Comparison of ENCODE assay signal across 23 cellular contexts in the genomic region with DNA sequence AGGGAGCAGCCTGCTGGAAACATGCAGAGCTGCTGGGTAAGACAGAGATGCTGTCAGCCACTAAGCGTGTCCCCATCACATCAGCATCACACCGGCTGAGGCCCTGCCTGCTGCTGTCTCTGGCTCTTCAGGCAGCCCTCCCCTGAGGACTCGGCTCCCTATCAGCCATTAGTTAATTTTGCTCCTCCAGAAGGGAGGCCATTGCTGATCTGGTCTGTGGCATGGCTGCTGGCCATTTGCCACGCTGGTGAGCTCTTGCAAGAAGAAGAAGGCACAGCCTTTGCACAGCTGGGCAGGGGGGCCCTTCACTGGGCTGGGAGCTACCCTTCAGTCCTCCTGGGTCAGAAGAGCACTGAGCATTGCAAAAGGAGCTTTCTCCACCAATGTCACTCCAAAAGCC.
DNase-seq lines count a peak whose midpoint lies in the region; ATAC-seq and TF ChIP-seq lines count a peak whose summit lies in the region.
"Had no signal": no experiment of that assay in that cellular context is flagged by ENCODE, and none has a peak within 500 bp of the region (broad histone marks: within the 10 kb centered on the region; RNA-seq: fewer than 3 reads in every experiment).

No MANE protein-coding gene starts in this region.

- no peaks in the 10 kb centered on the region for H3K9me2 ChIP-seq in MM.1S (replicated peaks; ENCODE audit: insufficient read depth, low read length)

- intact Hi-C loops in body of pancreas (cut with DNase I), result no loop called here
- intact Hi-C loops in sigmoid colon (cut with DNase I), result no loop called here

- no peaks in the 10 kb centered on the region for H3K9me3 Mint-ChIP-seq in nephron progenitor cell
- H3K9me3 Mint-ChIP-seq: activated B cell treated with CpG ODN at 0.5 μM for 24 hours; activated CD4-positive, alpha-beta memory T cell treated with anti-CD3 and anti-CD28 coated beads, Interleukin-2, amount 10 ng/mL, durations not matched to agents 7 days and 5 days; activated naive CD4-positive, alpha-beta T cell treated with anti-CD3 and anti-CD28 coated beads, Interleukin-2, amount 10 ng/mL, durations not matched to agents 7 days and 5 days; endodermal cell; IgD-negative memory B cell; immature natural killer cell; stimulated activated memory B cell treated with anti-CD40 and anti-IgM and Interleukin-4, amounts not matched to agents 10 μg/mL and 1 μg/mL and 100 μg/mL, for 72 hours had no signal

- H3K36me3 ChIP-seq in MM.1S (replicated peaks; ENCODE audit: insufficient read depth, low read length), result no peaks in the 10 kb centered on the region
- no peaks in the 10 kb centered on the region for H3K36me3 ChIP-seq in body of pancreas (replicated peaks in 1 of 2; ENCODE audit: insufficient read depth in 1 of 2, low read depth in 2 of 2)
- H3K36me3 ChIP-seq in sigmoid colon, result peaks cover 0 to 17% (median 7%) of the 10 kb centered on the region in 4 donors
- peaks cover 0 to 68% (median 0%) of the 10 kb centered on the region in 3 donors for H3K36me3 ChIP-seq in Peyer's patch

- peak; percentile 44 for DNase-seq in DMS53 (lab: John Stamatoyannopoulos, UW)
- no peak for DNase-seq in DMS53 treated with DMSO at 0.1 percent for 48 hours (lab: John Stamatoyannopoulos, UW; ENCODE audit: unreplicated experiment)
- DNase-seq in MM.1S, result no peak
- DNase-seq in body of pancreas, result peak in 1 of 4 donors; percentile 56
- no peak for DNase-seq in sigmoid colon
- no peak for DNase-seq in nephron progenitor cell
- no peak for DNase-seq in Peyer's patch
- DNase-seq: activated B cell treated with CpG ODN at 0.5 μM for 24 hours; activated CD4-positive, alpha-beta memory T cell treated with anti-CD3 and anti-CD28 coated beads, Interleukin-2, amount 10 ng/mL, durations not matched to agents 7 days and 5 days; activated naive CD4-positive, alpha-beta T cell treated with anti-CD3 and anti-CD28 coated beads, Interleukin-2, amount 10 ng/mL, durations not matched to agents 7 days and 5 days; C1 segment of cervical spinal cord; endodermal cell; HCEC 1CT; immature natural killer cell; NCI-H510A treated with DMSO at 0.1 percent for 48 hours; occipital lobe; T-helper 2 cell had no signal

- H3K27me3 ChIP-seq in MM.1S (replicated peaks; ENCODE audit: insufficient read depth, low read length) (no peaks in the 10 kb centered on the region), body of pancreas (no peaks in the 10 kb centered on the region), sigmoid colon (no peaks in the 10 kb centered on the region), Peyer's patch (no peaks in the 10 kb centered on the region)
- H3K27me3 ChIP-seq: heart left ventricle, tibial nerve had no signal

- peaks cover 48% of the 10 kb centered on the region for H3K4me1 ChIP-seq in MM.1S (ENCODE audit: low read length)
- peaks cover 100% of the 10 kb centered on the region for H3K4me1 ChIP-seq in body of pancreas
- H3K4me1 ChIP-seq in sigmoid colon, result peaks cover 0 to 90% (median 77%) of the 10 kb centered on the region in 4 donors
- H3K4me1 ChIP-seq in Peyer's patch, result peaks cover 0 to 31% (median 0%) of the 10 kb centered on the region in 4 donors

- no peaks in the 10 kb centered on the region for H4K20me1 ChIP-seq in MM.1S (ENCODE audit: insufficient read depth, low read length)

- no peak for TF ChIP-seq CTCF in MM.1S (IDR thresholded peaks at IDR 0.05; ENCODE audit: low read length)
- no peak for TF ChIP-seq CTCF in body of pancreas (IDR thresholded peaks at IDR 0.05)
- no peak for TF ChIP-seq CTCF in sigmoid colon (IDR thresholded peaks at IDR 0.05)
- no peak for TF ChIP-seq CTCF in nephron progenitor cell (IDR thresholded peaks at IDR 0.05)
- TF ChIP-seq CTCF in Peyer's patch (IDR thresholded peaks at IDR 0.05), result no peak

- no peaks in the 10 kb centered on the region for H3K36me3 Mint-ChIP-seq in nephron progenitor cell (ENCODE audit: low read depth)
- H3K36me3 Mint-ChIP-seq: IgD-negative memory B cell; stimulated activated memory B cell treated with anti-CD40 and anti-IgM and Interleukin-4, amounts not matched to agents 10 μg/mL and 1 μg/mL and 100 μg/mL, for 72 hours had no signal

- H3K9me3 ChIP-seq in MM.1S (replicated peaks; ENCODE audit: insufficient read depth, low read length), result no peaks in the 10 kb centered on the region
- H3K9me3 ChIP-seq in body of pancreas, result no peaks in the 10 kb centered on the region
- H3K9me3 ChIP-seq in sigmoid colon, result no peaks in the 10 kb centered on the region
- H3K9me3 ChIP-seq in Peyer's patch, result no peaks in the 10 kb centered on the region
- H3K9me3 ChIP-seq: heart left ventricle, tibial nerve had no signal

- no peak for ATAC-seq in body of pancreas
- no peak for ATAC-seq in HG02623 (IDR thresholded peaks at IDR 0.05; ENCODE audit: unreplicated experiment)
- ATAC-seq: heart left ventricle; sciatic nerve; stimulated activated memory B cell treated with anti-CD40 and anti-IgM and Interleukin-4, amounts not matched to agents 10 μg/mL and 1 μg/mL and 100 μg/mL, for 72 hours had no signal

- H3K9ac ChIP-seq in MM.1S (ENCODE audit: low read length), result no peak overlapping the region

- no peak overlapping the region; the same call in 1 of the 2 replicates for H3K27ac ChIP-seq in MM.1S (ENCODE audit: low read length)
- peak overlapping the region; percentile 46 to 97 (median 90) for H3K27ac ChIP-seq in body of pancreas
- peak overlapping the region; percentile 27 to 89 (median 61) for H3K27ac ChIP-seq in sigmoid colon
- H3K27ac ChIP-seq in Peyer's patch, result no peak overlapping the region

- TF ChIP-seq POLR2A in body of pancreas (IDR thresholded peaks at IDR 0.05) (no peak), sigmoid colon (IDR thresholded peaks at IDR 0.05) (no peak), Peyer's patch (IDR thresholded peaks at IDR 0.05) (no peak)

- H3K79me2 ChIP-seq in MM.1S (ENCODE audit: low read length), result no peaks in the 10 kb centered on the region

- 0 out of 2 replicates have a peak overlapping the region, but pooled peaks have one; percentile 35 for H3K4me2 ChIP-seq in MM.1S (ENCODE audit: low read depth, low read length)

- H3K27ac Mint-ChIP-seq in nephron progenitor cell, result no peak overlapping the region
- H3K27ac Mint-ChIP-seq: activated B cell treated with CpG ODN at 0.5 μM for 24 hours; activated CD4-positive, alpha-beta memory T cell treated with anti-CD3 and anti-CD28 coated beads, Interleukin-2, amount 10 ng/mL, durations not matched to agents 7 days and 5 days; activated naive CD4-positive, alpha-beta T cell treated with anti-CD3 and anti-CD28 coated beads, Interleukin-2, amount 10 ng/mL, durations not matched to agents 7 days and 5 days; endodermal cell; IgD-negative memory B cell; immature natural killer cell; stimulated activated memory B cell treated with anti-CD40 and anti-IgM and Interleukin-4, amounts not matched to agents 10 μg/mL and 1 μg/mL and 100 μg/mL, for 72 hours had no signal

- WGBS in body of pancreas, 2 donors, result 70 to 80% methylated on average over 3 to 4 of the region's 4 CpGs
- 91 to 94% methylated on average over 4 of the region's 4 CpGs for WGBS in sigmoid colon, 2 donors

- TF ChIP-seq EP300 in sigmoid colon (IDR thresholded peaks at IDR 0.05), result no peak

- H3K4me3 Mint-ChIP-seq in nephron progenitor cell, result no peak overlapping the region
- H3K4me3 Mint-ChIP-seq: activated B cell treated with CpG ODN at 0.5 μM for 24 hours; activated CD4-positive, alpha-beta memory T cell treated with anti-CD3 and anti-CD28 coated beads, Interleukin-2, amount 10 ng/mL, durations not matched to agents 7 days and 5 days; activated naive CD4-positive, alpha-beta T cell treated with anti-CD3 and anti-CD28 coated beads, Interleukin-2, amount 10 ng/mL, durations not matched to agents 7 days and 5 days; endodermal cell; IgD-negative memory B cell; immature natural killer cell; stimulated activated memory B cell treated with anti-CD40 and anti-IgM and Interleukin-4, amounts not matched to agents 10 μg/mL and 1 μg/mL and 100 μg/mL, for 72 hours had no signal

- H3K4me3 ChIP-seq in MM.1S (ENCODE audit: low read length), result no peak overlapping the region
- H3K4me3 ChIP-seq in body of pancreas, result no peak overlapping the region
- no peak overlapping the region for H3K4me3 ChIP-seq in sigmoid colon
- no peak overlapping the region for H3K4me3 ChIP-seq in Peyer's patch
- H3K4me3 ChIP-seq: heart left ventricle, tibial nerve had no signal

- peaks cover 24% of the 10 kb centered on the region for H3K27me3 Mint-ChIP-seq in nephron progenitor cell (ENCODE audit: low read depth, poor library complexity)
- H3K27me3 Mint-ChIP-seq: activated CD4-positive, alpha-beta memory T cell treated with anti-CD3 and anti-CD28 coated beads, Interleukin-2, amount 10 ng/mL, durations not matched to agents 7 days and 5 days; activated naive CD4-positive, alpha-beta T cell treated with anti-CD3 and anti-CD28 coated beads, Interleukin-2, amount 10 ng/mL, durations not matched to agents 7 days and 5 days; IgD-negative memory B cell had no signal

- H3K4me1 Mint-ChIP-seq in nephron progenitor cell, result peaks cover 51% of the 10 kb centered on the region
- H3K4me1 Mint-ChIP-seq: activated B cell treated with CpG ODN at 0.5 μM for 24 hours; IgD-negative memory B cell; immature natural killer cell; stimulated activated memory B cell treated with anti-CD40 and anti-IgM and Interleukin-4, amounts not matched to agents 10 μg/mL and 1 μg/mL and 100 μg/mL, for 72 hours had no signal

- H2AFZ ChIP-seq in MM.1S (ENCODE audit: low read length), result no peak overlapping the region

- H3F3A ChIP-seq in MM.1S (ENCODE audit: insufficient read depth, low read length), result 0 out of 2 replicates have a peak, but pooled peaks cover 4% of the 10 kb centered on the region

Comparison
In these comparisons a context has a peak if more than half of its experiments do, and no peak if none do; other contexts are left out.
1. H3K27ac ChIP-seq: peak in body of pancreas (4 of 4) and sigmoid colon (4 of 4); none in MM.1S (single experiment) and Peyer's patch (0 of 4).